Comparison of ENCODE assay signal across 14 cellular contexts in the genomic region with DNA sequence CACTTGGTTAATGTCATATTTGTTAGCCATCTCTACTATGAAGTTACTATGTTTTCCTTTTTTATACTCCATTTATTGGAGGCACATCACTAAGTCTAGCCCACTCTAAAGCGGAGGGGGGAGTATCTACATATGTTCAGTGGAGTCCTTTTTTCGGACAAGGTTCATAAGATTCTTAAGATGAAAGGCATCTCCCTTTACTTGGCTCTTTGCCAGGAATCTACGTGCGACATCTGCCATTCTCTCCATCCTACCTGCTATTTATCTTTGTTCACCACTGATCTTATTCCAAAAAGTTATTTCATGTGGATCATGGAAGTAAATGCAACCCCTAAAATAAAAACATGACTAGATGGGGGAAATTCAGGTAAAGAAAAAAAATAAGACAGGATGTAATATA.
"Had no signal": no experiment of that assay in that cellular context is flagged by ENCODE, and none has a peak within 500 bp of the region (broad histone marks: within the 10 kb centered on the region; RNA-seq: fewer than 3 reads in every experiment).

No MANE protein-coding gene starts in this region.

- H3K9me3 ChIP-seq: body of pancreas, psoas muscle had no signal

- H3K27ac ChIP-seq: body of pancreas, epithelial cell of prostate, psoas muscle had no signal

- DNase-seq: activated B cell treated with CpG ODN at 0.5 μM for 24 hours; activated CD4-positive, alpha-beta T cell treated with anti-CD3 and anti-CD28 coated beads, Interleukin-2, amount 10 ng/mL, durations not matched to agents 7 days and 5 days; activated CD8-positive, alpha-beta memory T cell treated with anti-CD3 and anti-CD28 coated beads for 24 hours; activated naive CD4-positive, alpha-beta T cell treated with anti-CD3 and anti-CD28 coated beads, Interleukin-2, amount 50 U/mL, for 16 hours; amniotic stem cell; body of pancreas; central memory CD4-positive, alpha-beta T cell; effector memory CD8-positive, alpha-beta T cell; hippocampal formation; kidney glomerular epithelial cell; psoas muscle; stimulated activated CD4-positive, alpha-beta T cell treated with anti-CD3 and anti-CD28 coated beads, Interleukin-2, amount 100 ng/mL, for 24 hours; stimulated activated naive CD4-positive, alpha-beta T cell had no signal

- H3K4me1 ChIP-seq: body of pancreas, psoas muscle had no signal

- H3K4me3 ChIP-seq: body of pancreas, psoas muscle had no signal
